In the genomic region with DNA sequence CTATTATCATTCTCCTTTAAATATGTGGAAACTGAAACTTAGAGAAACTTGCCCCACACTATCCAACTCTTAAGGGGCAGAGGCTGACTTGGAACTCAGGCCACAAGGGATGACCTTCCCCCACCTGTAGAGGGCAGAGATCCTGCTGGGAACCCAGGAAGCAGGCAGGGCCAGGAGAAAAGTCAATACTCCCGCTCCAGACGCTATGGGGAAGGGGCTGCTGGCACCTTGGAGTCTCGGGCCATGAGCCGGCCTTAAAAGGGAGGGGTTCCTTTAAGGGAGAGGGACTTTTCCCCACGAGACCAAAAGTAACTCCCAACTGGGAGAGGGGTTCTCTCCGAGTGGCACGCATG, we compare ENCODE assay signal across 8 cellular contexts. TPM values are rescaled to one million over a fixed set of nuclear protein-coding genes. Genes with fewer than 3 reads are reported as not detected.
A peak's percentile ranks its signal among the peaks of the same experiment; 100 is the strongest.
DNase-seq lines count a peak whose midpoint lies in the region; ATAC-seq and TF ChIP-seq lines count a peak whose summit lies in the region.

No MANE protein-coding gene starts in this region.

- ATAC-seq in RWPE2 (ENCODE audit: low read depth): no peak
- no peak for ATAC-seq in HG03139 (IDR thresholded peaks at IDR 0.05; ENCODE audit: unreplicated experiment)

- no peaks in the 10 kb centered on the region for H3K9me3 Mint-ChIP-seq in activated CD4-positive, alpha-beta T cell treated with anti-CD3 and anti-CD28 coated beads, Interleukin-2, amount 10 ng/mL, durations not matched to agents 24 days and 14 days

- H3K4me1 ChIP-seq in RWPE2 (ENCODE audit: insufficient read depth, poor library complexity, severe bottlenecking) (no peaks in the 10 kb centered on the region), right atrium auricular region (peaks cover 0 to 16% of the 10 kb centered on the region in 2 donors), rectal smooth muscle tissue (ENCODE audit: control insufficient read depth, insufficient read depth, low read length) (no peaks in the 10 kb centered on the region)

- peaks cover 2% of the 10 kb centered on the region for H3K4me1 Mint-ChIP-seq in activated CD4-positive, alpha-beta T cell treated with anti-CD3 and anti-CD28 coated beads, Interleukin-2, amount 10 ng/mL, durations not matched to agents 24 days and 14 days

- H3K36me3 Mint-ChIP-seq in activated CD4-positive, alpha-beta T cell treated with anti-CD3 and anti-CD28 coated beads, Interleukin-2, amount 10 ng/mL, durations not matched to agents 24 days and 14 days (ENCODE audit: low read depth): no peaks in the 10 kb centered on the region

- DNase-seq in activated CD4-positive, alpha-beta T cell treated with anti-CD3 and anti-CD28 coated beads, Interleukin-2, amount 10 ng/mL, durations not matched to agents 24 days and 14 days: no peak
- DNase-seq in activated CD4-positive, alpha-beta T cell treated with anti-CD3 and anti-CD28 coated beads for 48 hours: no peak
- DNase-seq in RWPE2 (ENCODE audit: low spot score): no peak
- no peak for DNase-seq in right atrium auricular region (ENCODE audit: low spot score)
- no peak for DNase-seq in NCI-H2196 (lab: John Stamatoyannopoulos, UW; ENCODE audit: unreplicated experiment)
- no peak for DNase-seq in NCI-H2196 treated with DMSO at 0.1 percent for 48 hours (lab: John Stamatoyannopoulos, UW; ENCODE audit: unreplicated experiment)

- H3K4me3 ChIP-seq in RWPE2 (ENCODE audit: severe bottlenecking): peak overlapping the region; percentile 14
- H3K4me3 ChIP-seq in right atrium auricular region: peak overlapping the region; percentile 65 to 68
- H3K4me3 ChIP-seq in rectal smooth muscle tissue (ENCODE audit: low read length): peak overlapping the region; percentile 70

- no peak overlapping the region for H3K27ac Mint-ChIP-seq in activated CD4-positive, alpha-beta T cell treated with anti-CD3 and anti-CD28 coated beads, Interleukin-2, amount 10 ng/mL, durations not matched to agents 24 days and 14 days

- peaks cover 33% of the 10 kb centered on the region for H3K27me3 Mint-ChIP-seq in activated CD4-positive, alpha-beta T cell treated with anti-CD3 and anti-CD28 coated beads, Interleukin-2, amount 10 ng/mL, durations not matched to agents 24 days and 14 days

- H3K36me3 ChIP-seq in RWPE2 (ENCODE audit: low read depth) (no peaks in the 10 kb centered on the region), right atrium auricular region (no peaks in the 10 kb centered on the region), rectal smooth muscle tissue (ENCODE audit: control insufficient read depth, insufficient read depth, low read length) (no peaks in the 10 kb centered on the region)

- H3K27ac ChIP-seq in RWPE2 (ENCODE audit: poor library complexity, severe bottlenecking): no peak overlapping the region
- H3K27ac ChIP-seq in right atrium auricular region: peak overlapping the region; percentile 83 to 90
- H3K27ac ChIP-seq in rectal smooth muscle tissue (ENCODE audit: low read depth, low read length): no peak overlapping the region

- H3K4me3 Mint-ChIP-seq in activated CD4-positive, alpha-beta T cell treated with anti-CD3 and anti-CD28 coated beads, Interleukin-2, amount 10 ng/mL, durations not matched to agents 24 days and 14 days: peak overlapping the region; percentile 62

- TF ChIP-seq CTCF in RWPE2 (IDR thresholded peaks at IDR 0.05; ENCODE audit: poor library complexity, severe bottlenecking): peak; percentile 17
- peak in 1 of 2 donors; percentile 41 for TF ChIP-seq CTCF in right atrium auricular region (IDR thresholded peaks at IDR 0.05)

- peak overlapping the region; percentile 5 for H3K9ac ChIP-seq in rectal smooth muscle tissue (ENCODE audit: low read length)

- intact Hi-C loops in activated CD4-positive, alpha-beta T cell treated with anti-CD3 and anti-CD28 coated beads, Interleukin-2, amount 10 ng/mL, durations not matched to agents 24 days and 14 days (cut with micrococcal nuclease): no loop called here

- H3K9me3 ChIP-seq in RWPE2 (ENCODE audit: severe bottlenecking) (no peaks in the 10 kb centered on the region), right atrium auricular region (no peaks in the 10 kb centered on the region)

- peaks cover 35% of the 10 kb centered on the region for H3K27me3 ChIP-seq in RWPE2 (ENCODE audit: insufficient read depth, poor library complexity, severe bottlenecking)
- H3K27me3 ChIP-seq in right atrium auricular region: no peaks in the 10 kb centered on the region
- no peaks in the 10 kb centered on the region for H3K27me3 ChIP-seq in rectal smooth muscle tissue (ENCODE audit: control insufficient read depth, insufficient read depth, low read length)

RNA-seq across cellular contexts. Expression of gene ANO5, which starts 0.6 kb away (rescaled TPM):
- not detected in 2 replicates for total RNA-seq in activated CD4-positive, alpha-beta T cell treated with anti-CD3 and anti-CD28 coated beads, Interleukin-2, amount 10 ng/mL, durations not matched to agents 24 days and 14 days
- total RNA-seq in right atrium auricular region: 10 to 100 TPM; 38.7 to 94.3 TPM

Comparison
In these comparisons a context has a peak if more than half of its experiments do, and no peak if none do; other contexts are left out.
1. H3K27ac ChIP-seq: peak in right atrium auricular region (2 of 2); none in RWPE2 (single experiment) and rectal smooth muscle tissue (single experiment).
2. H3K4me3 ChIP-seq: peak in every context shown above with its lines; median percentile 70 in rectal smooth muscle tissue; 66 in right atrium auricular region; 14 in RWPE2.
3. RNA of gene ANO5, which starts 0.6 kb away (total RNA-seq): 38.7 to 94.3 TPM in right atrium auricular region; not detected in activated CD4-positive, alpha-beta T cell treated with anti-CD3 and anti-CD28 coated beads, Interleukin-2, amount 10 ng/mL, durations not matched to agents 24 days and 14 days; every median in the first group is over 10 times any median in the second.